In genomic region chr6:109690373-109690739, GRCh38 we compare ENCODE assay signal across 8 cellular contexts. TPM values are rescaled to one million over a fixed set of nuclear protein-coding genes. Genes with fewer than 3 reads are reported as not detected.
DNase-seq lines count a peak whose midpoint lies in the region; ATAC-seq and TF ChIP-seq lines count a peak whose summit lies in the region.

No MANE protein-coding gene starts in this region.

- ATAC-seq in HG02588 (IDR thresholded peaks at IDR 0.05; ENCODE audit: unreplicated experiment) (peak; percentile 46), right lobe of liver (peak; percentile 62 to 73 (median 64))

- intact Hi-C loops in right lobe of liver (cut with DNase I), result no loop called here

- H3K27me3 ChIP-seq in right lobe of liver, result no peaks in the 10 kb centered on the region

- TF ChIP-seq CTCF in GM12864 (IDR thresholded peaks at IDR 0.05; ENCODE audit: low read depth, low read length, missing control alignments) (no peak), right lobe of liver (IDR thresholded peaks at IDR 0.05) (no peak)

- H3K4me3 ChIP-seq in GM12864 (ENCODE audit: low read depth, low read length) (peak overlapping the region; percentile 72), right lobe of liver (peak overlapping the region; percentile 80 to 89 (median 86))

- peak overlapping the region; percentile 69 to 81 (median 73) for H3K27ac ChIP-seq in right lobe of liver

- TF ChIP-seq POLR2A in right lobe of liver (IDR thresholded peaks at IDR 0.05), result no peak

- H3K9me3 ChIP-seq in right lobe of liver, result no peaks in the 10 kb centered on the region

- peaks cover 0 to 14% (median 2%) of the 10 kb centered on the region in 4 donors for H3K4me1 ChIP-seq in right lobe of liver

- WGBS in right lobe of liver (ENCODE audit: insufficient coverage, low coverage, low lambda C conversion rate, missing lambda C conversion rate), result 2% methylated on average over 22 of the region's 24 CpGs

- no peaks in the 10 kb centered on the region for H3K36me3 ChIP-seq in right lobe of liver

- DNase-seq in GM12864 (ENCODE audit: low read depth) (no peak), NCI-H1092 treated with DMSO at 0.1 percent for 48 hours (lab: John Stamatoyannopoulos, UW) (peak; percentile 67), cerebellum (ENCODE audit: low spot score) (peak; percentile 50), right lobe of liver (peak; percentile 69 to 75 (median 73)), inferior parietal cortex (ENCODE audit: extremely low spot score) (no peak)
- peak; percentile 52 to 54 for DNase-seq in activated CD4-positive, alpha-beta T cell treated with anti-CD3 and anti-CD28 coated beads for 24 hours (ENCODE audit: low read depth in 2 of 2)
- peak; percentile 56 to 67 for DNase-seq in stimulated activated CD4-positive, alpha-beta T cell treated with anti-CD3 and anti-CD28 coated beads, Interleukin-4, amount 100 ng/mL, for 4 hours

RNA-seq across cellular contexts. Expression of gene AK9, which starts 0.6 kb away (rescaled TPM):
- total RNA-seq in cerebellum (30.1 TPM), right lobe of liver (1 to 10 TPM; 1.5 to 3.9 (median 2.5) TPM)

RNA-seq across cellular contexts. Expression of gene FIG4, which starts 0.7 kb away (rescaled TPM):
- total RNA-seq in cerebellum, result 32.8 TPM
- total RNA-seq in right lobe of liver, result 1 to 10 TPM; 4.0 to 7.7 (median 6.4) TPM

Comparison
In these comparisons a context has a peak if more than half of its experiments do, and no peak if none do; other contexts are left out.
1. DNase-seq: peak in NCI-H1092 treated with DMSO at 0.1 percent for 48 hours (single experiment), activated CD4-positive, alpha-beta T cell treated with anti-CD3 and anti-CD28 coated beads for 24 hours (2 of 2), cerebellum (single experiment), right lobe of liver (3 of 3) and stimulated activated CD4-positive, alpha-beta T cell treated with anti-CD3 and anti-CD28 coated beads, Interleukin-4, amount 100 ng/mL, for 4 hours (2 of 2); none in GM12864 (single experiment) and inferior parietal cortex (single experiment).